1 cellular context compared by ENCODE assay signal in genomic region chr2:17793803-17794349, GRCh38.
TF ChIP-seq lines count a peak whose summit lies in the region.

No MANE protein-coding gene starts in this region.

TF ChIP-seq in IMR-90, 13 proteins besides CTCF, POLR2A, EP300 and RAD21 (continued from another document):
- TF ChIP-seq ELK1 (IDR thresholded peaks at IDR 0.05; ENCODE audit: borderline replicate concordance, low read depth, low read length) (no peak), MXI1 (IDR thresholded peaks at IDR 0.05; ENCODE audit: borderline replicate concordance, low read depth, low read length) (no peak), MAFK (IDR thresholded peaks at IDR 0.05; ENCODE audit: low read depth, low read length) (no peak)
